Comparison of ENCODE assay signal across 10 cellular contexts in genomic region chr16:78505544-78506371, GRCh38.
DNase-seq lines count a peak whose midpoint lies in the region; ATAC-seq and TF ChIP-seq lines count a peak whose summit lies in the region.
"Had no signal": no experiment of that assay in that cellular context is flagged by ENCODE, and none has a peak within 500 bp of the region (broad histone marks: within the 10 kb centered on the region; RNA-seq: fewer than 3 reads in every experiment).

No MANE protein-coding gene starts in this region.

- intact Hi-C loops in colonic mucosa (cut with DNase I): loop anchor here (10.0 kb wide), 2 partner anchors 269 to 1099 kb away; partner anchors contain the start of gene MAF
- intact Hi-C loops in CD4-positive, alpha-beta T cell (cut with DNase I, micrococcal nuclease): loop anchor here in 1 of 2 experiments (2.0 kb wide), 1 partner anchor 265 kb away; no protein-coding TSS in a partner anchor

- POLR2A ChIA-PET in CD4-positive, alpha-beta T cell (lab: Charles Lee): interaction anchor here (0.9 kb wide), 1 partner anchor 1096 kb away, joined by 3 read pairs; no protein-coding TSS in a partner anchor

- H3K27me3 Mint-ChIP-seq in activated CD8-positive, alpha-beta memory T cell treated with anti-CD3 and anti-CD28 coated beads, Interleukin-2, amount 10 ng/mL, durations not matched to agents 7 days and 5 days: no peaks in the 10 kb centered on the region
- H3K27me3 Mint-ChIP-seq in CD4-positive, alpha-beta T cell: no peaks in the 10 kb centered on the region

- H3K4me3 ChIP-seq in colonic mucosa (no peak overlapping the region), skin epidermis (no peak overlapping the region)

- no peak overlapping the region for H3K9ac ChIP-seq in colonic mucosa (ENCODE audit: low read depth in 2 of 2, low read length in 2 of 2)

- no peaks in the 10 kb centered on the region for H3K4me1 ChIP-seq in colonic mucosa

- H3K9me3 ChIP-seq in colonic mucosa: no peaks in the 10 kb centered on the region
- H3K9me3 ChIP-seq in CD4-positive, alpha-beta T cell (ENCODE audit: control insufficient read depth, low read length): no peaks in the 10 kb centered on the region

- no peak for ATAC-seq in GM19324 (IDR thresholded peaks at IDR 0.05; ENCODE audit: low FRiP score, unreplicated experiment)
- no peak for ATAC-seq in activated CD8-positive, alpha-beta memory T cell treated with anti-CD3 and anti-CD28 coated beads, Interleukin-2, amount 10 ng/mL, durations not matched to agents 7 days and 5 days
- ATAC-seq in CD4-positive, alpha-beta T cell (ENCODE audit: poor library complexity): no peak
- no peak for ATAC-seq in GM18520 (IDR thresholded peaks at IDR 0.05; ENCODE audit: unreplicated experiment)

- no peaks in the 10 kb centered on the region for H3K9me3 Mint-ChIP-seq in activated CD8-positive, alpha-beta memory T cell treated with anti-CD3 and anti-CD28 coated beads, Interleukin-2, amount 10 ng/mL, durations not matched to agents 7 days and 5 days (ENCODE audit: low read depth)
- no peaks in the 10 kb centered on the region for H3K9me3 Mint-ChIP-seq in CD4-positive, alpha-beta T cell
- H3K9me3 Mint-ChIP-seq: activated T-helper 1 cell treated with anti-CD3 and anti-CD28 coated beads, Interleukin-12 subunit alpha, Interleukin-12 subunit beta, Interleukin-2, Interleukin-4 antibody, amounts not matched to agents 30 ng/mL and 10 ng/mL and 1 ng/mL, durations not matched to agents 14 hours and 24 hours and 36 hours had no signal

- no peaks in the 10 kb centered on the region for H3K27me3 ChIP-seq in colonic mucosa
- no peaks in the 10 kb centered on the region for H3K27me3 ChIP-seq in layer of hippocampus (ENCODE audit: control insufficient read depth, insufficient read depth, low read length)
- H3K27me3 ChIP-seq in CD4-positive, alpha-beta T cell (ENCODE audit: control insufficient read depth, insufficient read depth, low read length): no peaks in the 10 kb centered on the region

- H3K36me3 Mint-ChIP-seq in activated CD8-positive, alpha-beta memory T cell treated with anti-CD3 and anti-CD28 coated beads, Interleukin-2, amount 10 ng/mL, durations not matched to agents 7 days and 5 days: no peaks in the 10 kb centered on the region
- H3K36me3 Mint-ChIP-seq in CD4-positive, alpha-beta T cell (ENCODE audit: low read depth): no peaks in the 10 kb centered on the region

- H3K27ac ChIP-seq in colonic mucosa (peak overlapping the region; percentile 10), layer of hippocampus (ENCODE audit: low read depth, low read length) (peak overlapping the region; percentile 10), skin epidermis (peak overlapping the region in 18 of 21 experiments; percentile 4 to 76 (median 55))
- H3K27ac ChIP-seq in CD4-positive, alpha-beta T cell (ENCODE audit: low read depth, low read length): no peak overlapping the region

- peaks cover 3% of the 10 kb centered on the region for H3K4me1 Mint-ChIP-seq in activated CD8-positive, alpha-beta memory T cell treated with anti-CD3 and anti-CD28 coated beads, Interleukin-2, amount 10 ng/mL, durations not matched to agents 7 days and 5 days
- no peaks in the 10 kb centered on the region for H3K4me1 Mint-ChIP-seq in CD4-positive, alpha-beta T cell (ENCODE audit: low read depth)

- DNase-seq in LHCN-M2 (ENCODE audit: low read depth): peak; percentile 14
- peak; percentile 61 for DNase-seq in colonic mucosa
- DNase-seq in activated CD8-positive, alpha-beta memory T cell treated with anti-CD3 and anti-CD28 coated beads, Interleukin-2, amount 10 ng/mL, durations not matched to agents 7 days and 5 days: no peak
- no peak for DNase-seq in CD4-positive, alpha-beta T cell
- DNase-seq: GF-D8 had no signal

- no peak overlapping the region for H3K27ac Mint-ChIP-seq in activated CD8-positive, alpha-beta memory T cell treated with anti-CD3 and anti-CD28 coated beads, Interleukin-2, amount 10 ng/mL, durations not matched to agents 7 days and 5 days
- no peak overlapping the region for H3K27ac Mint-ChIP-seq in CD4-positive, alpha-beta T cell
- H3K27ac Mint-ChIP-seq: activated T-helper 1 cell treated with anti-CD3 and anti-CD28 coated beads, Interleukin-12 subunit alpha, Interleukin-12 subunit beta, Interleukin-2, Interleukin-4 antibody, amounts not matched to agents 30 ng/mL and 10 ng/mL and 1 ng/mL, durations not matched to agents 14 hours and 24 hours and 36 hours had no signal

- H3K36me3 ChIP-seq in colonic mucosa: no peaks in the 10 kb centered on the region

- no peak overlapping the region for H3K4me3 Mint-ChIP-seq in activated CD8-positive, alpha-beta memory T cell treated with anti-CD3 and anti-CD28 coated beads, Interleukin-2, amount 10 ng/mL, durations not matched to agents 7 days and 5 days
- no peak overlapping the region for H3K4me3 Mint-ChIP-seq in CD4-positive, alpha-beta T cell
- H3K4me3 Mint-ChIP-seq: activated T-helper 1 cell treated with anti-CD3 and anti-CD28 coated beads, Interleukin-12 subunit alpha, Interleukin-12 subunit beta, Interleukin-2, Interleukin-4 antibody, amounts not matched to agents 30 ng/mL and 10 ng/mL and 1 ng/mL, durations not matched to agents 14 hours and 24 hours and 36 hours had no signal

- TF ChIP-seq CTCF in colonic mucosa (IDR thresholded peaks at IDR 0.05): no peak
- TF ChIP-seq CTCF in CD4-positive, alpha-beta T cell (IDR thresholded peaks at IDR 0.05): no peak

- CTCF ChIA-PET in activated CD8-positive, alpha-beta memory T cell treated with anti-CD3 and anti-CD28 coated beads, Interleukin-2, amount 10 ng/mL, durations not matched to agents 7 days and 5 days (lab: Charles Lee): interaction anchor here (0.6 to 2.2 kb wide), 2 partner anchors 264 to 482 kb away, joined by 3 to 8 read pairs; no protein-coding TSS in a partner anchor
- CTCF ChIA-PET in CD4-positive, alpha-beta T cell (lab: Charles Lee): no interaction called here

Comparison
In these comparisons a context has a peak if more than half of its experiments do, and no peak if none do; other contexts are left out.
1. DNase-seq: peak in LHCN-M2 (single experiment) and colonic mucosa (single experiment); none in activated CD8-positive, alpha-beta memory T cell treated with anti-CD3 and anti-CD28 coated beads, Interleukin-2, amount 10 ng/mL, durations not matched to agents 7 days and 5 days (single experiment) and CD4-positive, alpha-beta T cell (0 of 10).